25 cellular contexts compared by ENCODE assay signal in the genomic region with DNA sequence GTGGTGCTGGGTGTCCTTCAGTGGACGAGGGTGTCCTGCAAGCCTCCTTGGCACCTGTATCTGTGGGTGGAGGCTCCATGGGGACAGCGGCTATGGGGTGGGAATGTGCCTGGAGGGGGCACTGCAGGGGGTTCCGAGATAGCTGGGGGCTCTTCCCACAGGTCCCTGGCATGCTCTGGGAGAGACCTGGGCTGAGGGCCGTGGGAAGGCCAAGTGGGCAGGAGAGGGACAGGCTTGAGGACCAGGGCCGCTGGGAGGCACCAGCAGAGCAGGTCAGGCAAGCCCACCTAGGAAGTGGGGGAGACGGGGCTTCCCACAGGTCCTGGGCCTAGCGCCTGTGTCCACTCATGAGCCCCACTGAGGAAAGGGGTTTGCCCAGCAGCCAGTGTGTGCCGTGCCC.
"Had no signal": no experiment of that assay in that cellular context is flagged by ENCODE, and none has a peak within 500 bp of the region (broad histone marks: within the 10 kb centered on the region; RNA-seq: fewer than 3 reads in every experiment).

No MANE protein-coding gene starts in this region.

- H3K36me3 ChIP-seq: neural progenitor cell, ovary, right lobe of liver, sigmoid colon, stomach, thoracic aorta, thyroid gland, tibial nerve, upper lobe of left lung, vagina had no signal

- DNase-seq: natural killer cell; nucleus accumbens; psoas muscle; right lobe of liver; sigmoid colon; small intestine; stimulated activated CD4-positive, alpha-beta T cell treated with anti-CD3 and anti-CD28 coated beads, Interleukin-15, amount 100 ng/mL, for 24 hours; stimulated activated CD4-positive, alpha-beta T cell treated with anti-CD3 and anti-CD28 coated beads, Interleukin-2, amount 100 ng/mL, for 24 hours; stimulated activated CD4-positive, alpha-beta T cell treated with anti-CD3 and anti-CD28 coated beads, Interleukin-2, amount 100 ng/mL, for 48 hours; stimulated activated CD4-positive, alpha-beta T cell treated with anti-CD3 and anti-CD28 coated beads, Interleukin-4, amount 100 ng/mL, for 24 hours; stimulated activated naive B cell treated with anti-CD40 and anti-IgM and Interleukin-4, amounts not matched to agents 10 μg/mL and 1 μg/mL and 100 μg/mL, for 72 hours; stimulated activated naive CD4-positive, alpha-beta T cell treated with Interleukin-2 at 50 U/mL for 16 hours; stomach; thyroid gland; trophoblast cell had no signal

- H3K27ac ChIP-seq: neural progenitor cell, neutrophil, ovary, parathyroid adenoma, psoas muscle, right lobe of liver, sigmoid colon, stomach, thoracic aorta, thyroid gland, tibial nerve, upper lobe of left lung, vagina had no signal

- H3K4me2 ChIP-seq: neural progenitor cell had no signal

- H3K27me3 ChIP-seq: neutrophil, ovary, right lobe of liver, sigmoid colon, stomach, thyroid gland, tibial nerve, upper lobe of left lung, vagina had no signal

- ATAC-seq: natural killer cell; psoas muscle; right cardiac atrium; stimulated activated effector memory CD8-positive, alpha-beta T cell treated with anti-CD3 and anti-CD28 coated beads, Interleukin-12 subunit alpha, Interleukin-12 subunit beta, amount 100 ng/mL, for 72 hours; stimulated activated naive B cell treated with anti-CD40 and anti-IgM and Interleukin-4, amounts not matched to agents 10 μg/mL and 1 μg/mL and 100 μg/mL, for 72 hours had no signal

- H2AFZ ChIP-seq: neural progenitor cell, parathyroid adenoma had no signal

- H3K4me3 ChIP-seq: neural progenitor cell, ovary, psoas muscle, right lobe of liver, sigmoid colon, stomach, thoracic aorta, thyroid gland, tibial nerve, upper lobe of left lung, vagina had no signal

- H3K9me3 ChIP-seq: neutrophil, ovary, psoas muscle, right lobe of liver, sigmoid colon, stomach, thoracic aorta, thyroid gland, tibial nerve, upper lobe of left lung, vagina had no signal

- H3K9ac ChIP-seq: neural progenitor cell, parathyroid adenoma had no signal
